Comparison of ENCODE assay signal across 20 cellular contexts in the genomic region with DNA sequence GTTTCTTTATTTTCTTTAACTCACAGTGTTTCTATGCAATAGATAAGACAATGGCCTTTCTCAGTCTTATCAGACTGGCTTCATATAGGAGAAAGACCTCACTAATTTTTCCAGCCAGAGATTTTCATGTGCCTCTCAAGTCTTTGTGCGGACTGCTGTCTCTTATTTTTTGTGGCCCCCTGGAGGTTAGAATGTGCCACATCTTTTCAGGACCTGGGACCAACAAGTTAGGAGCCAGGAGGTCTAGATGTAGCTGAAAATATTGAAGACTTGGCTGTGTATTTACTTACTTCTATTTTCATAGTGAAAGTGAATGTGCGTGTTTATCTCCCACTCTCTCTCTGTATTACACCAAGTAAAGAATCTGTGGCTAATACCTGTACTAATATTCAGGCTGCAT. TPM values are rescaled to one million over a fixed set of nuclear protein-coding genes. Genes with fewer than 3 reads are reported as not detected.
DNase-seq lines count a peak whose midpoint lies in the region; ATAC-seq and TF ChIP-seq lines count a peak whose summit lies in the region.
"Had no signal": no experiment of that assay in that cellular context is flagged by ENCODE, and none has a peak within 500 bp of the region (broad histone marks: within the 10 kb centered on the region; RNA-seq: fewer than 3 reads in every experiment).

No MANE protein-coding gene starts in this region.

- no peak overlapping the region for H3K27ac Mint-ChIP-seq in mesothelial cell of epicardium
- H3K27ac Mint-ChIP-seq: activated B cell treated with CpG ODN at 0.5 μM for 24 hours; CD8-positive, alpha-beta T cell had no signal

- ATAC-seq in HG02840 (IDR thresholded peaks at IDR 0.05; ENCODE audit: low FRiP score, unreplicated experiment) (no peak), upper lobe of right lung (no peak)
- ATAC-seq: CD8-positive, alpha-beta T cell; Panc1 had no signal

- DNase-seq in ELR (ENCODE audit: low read depth) (peak; percentile 16), M059J (ENCODE audit: low read depth) (peak; percentile 15), cardiac fibroblast (ENCODE audit: low read depth in 2 of 2) (peak in 1 of 2 donors; percentile 10), mesothelial cell of epicardium (ENCODE audit: low spot score in 2 of 2, unreplicated experiment in 2 of 2) (no peak), upper lobe of right lung (no peak), foreskin melanocyte (no peak)
- DNase-seq in activated naive CD4-positive, alpha-beta T cell (lab: John Stamatoyannopoulos, UW), result no peak
- DNase-seq: activated B cell treated with CpG ODN at 0.5 μM for 24 hours; activated effector memory CD4-positive, alpha-beta T cell treated with Interleukin-2 at 50 U/mL for 16 hours; anterior cingulate cortex; CD8-positive, alpha-beta T cell; hypothalamus; left ventricle myocardium inferior; NCI-H1436 treated with DMSO at 0.1 percent for 48 hours; posterior cingulate gyrus; stomach; SW 1271 had no signal

- H3K36me3 ChIP-seq in upper lobe of right lung, result no peaks in the 10 kb centered on the region

- H3K4me3 Mint-ChIP-seq in mesothelial cell of epicardium, result no peak overlapping the region
- H3K4me3 Mint-ChIP-seq: activated B cell treated with CpG ODN at 0.5 μM for 24 hours; CD8-positive, alpha-beta T cell had no signal

- peaks cover 7% of the 10 kb centered on the region for H3K4me1 Mint-ChIP-seq in mesothelial cell of epicardium
- H3K4me1 Mint-ChIP-seq: activated B cell treated with CpG ODN at 0.5 μM for 24 hours had no signal

- H3K4me3 ChIP-seq in cardiac fibroblast (replicated peaks in 1 of 2; ENCODE audit: low read depth in 2 of 2, low read length in 2 of 2), result no peak overlapping the region
- H3K4me3 ChIP-seq in upper lobe of right lung, result no peak overlapping the region
- H3K4me3 ChIP-seq: left ventricle myocardium inferior, stomach had no signal

- peaks cover 3% of the 10 kb centered on the region for H3K27me3 Mint-ChIP-seq in mesothelial cell of epicardium (ENCODE audit: low read depth)
- H3K27me3 Mint-ChIP-seq: activated B cell treated with CpG ODN at 0.5 μM for 24 hours had no signal

- no peaks in the 10 kb centered on the region for H3K36me3 Mint-ChIP-seq in mesothelial cell of epicardium
- H3K36me3 Mint-ChIP-seq: CD8-positive, alpha-beta T cell had no signal

- H3K9me3 Mint-ChIP-seq in mesothelial cell of epicardium, result peaks cover 16% of the 10 kb centered on the region

- no peaks in the 10 kb centered on the region for H3K9me3 ChIP-seq in upper lobe of right lung
- H3K9me3 ChIP-seq: stomach had no signal

- intact Hi-C loops in upper lobe of right lung (cut with DNase I), result no loop called here

- H3K4me1 ChIP-seq in upper lobe of right lung, result no peaks in the 10 kb centered on the region
- H3K4me1 ChIP-seq: left ventricle myocardium inferior, stomach had no signal

- no peak overlapping the region for H3K27ac ChIP-seq in upper lobe of right lung
- H3K27ac ChIP-seq: left ventricle myocardium inferior, stomach had no signal

- TF ChIP-seq CTCF in cardiac fibroblast (IDR thresholded peaks at IDR 0.05; ENCODE audit: low read depth, low read length) (peak; percentile 26), mesothelial cell of epicardium (IDR thresholded peaks at IDR 0.05; ENCODE audit: unreplicated experiment) (peak; percentile 53), upper lobe of right lung (IDR thresholded peaks at IDR 0.05) (no peak)

- no peaks in the 10 kb centered on the region for H3K27me3 ChIP-seq in upper lobe of right lung
- H3K27me3 ChIP-seq: stomach had no signal

RNA-seq across cellular contexts. Expression of gene CFHR3, which starts 42.1 kb away (rescaled TPM):
- total RNA-seq in M059J (2014; rRNA removed; shearing (Covaris generic)), result not detected in 2 replicates
- total RNA-seq in mesothelial cell of epicardium (0.38 to 0.93 TPM (median 0.42 TPM) in 3 replicates), upper lobe of right lung (0.23 TPM)
- total RNA-seq: activated B cell treated with CpG ODN at 0.5 μM for 24 hours; CD8-positive, alpha-beta T cell; H4; left ventricle myocardium inferior had no signal

Comparison
In these comparisons a context has a peak if more than half of its experiments do, and no peak if none do; other contexts are left out.
1. DNase-seq: peak in ELR (single experiment) and M059J (single experiment); none in mesothelial cell of epicardium (0 of 2), upper lobe of right lung (single experiment), activated naive CD4-positive, alpha-beta T cell (0 of 4) and foreskin melanocyte (single experiment).